In genomic region chr3:190876433-190876832, GRCh38 we compare ENCODE assay signal across 2 cellular contexts. TPM values are rescaled to one million over a fixed set of nuclear protein-coding genes. Genes with fewer than 3 reads are reported as not detected.
"Had no signal": no experiment of that assay in that cellular context is flagged by ENCODE, and none has a peak within 500 bp of the region (broad histone marks: within the 10 kb centered on the region; RNA-seq: fewer than 3 reads in every experiment).

No MANE protein-coding gene starts in this region.

RNA-seq across cellular contexts. Expression of gene GMNC, which starts 13.9 kb away (rescaled TPM):
- total RNA-seq: MCF 10A, NCI-H460 had no signal
